Comparison of ENCODE assay signal across 10 cellular contexts in genomic region chr3:169968224-169968623, GRCh38. TPM values are rescaled to one million over a fixed set of nuclear protein-coding genes. Genes with fewer than 3 reads are reported as not detected.
DNase-seq lines count a peak whose midpoint lies in the region; TF ChIP-seq lines count a peak whose summit lies in the region.
"Had no signal": no experiment of that assay in that cellular context is flagged by ENCODE, and none has a peak within 500 bp of the region (broad histone marks: within the 10 kb centered on the region; RNA-seq: fewer than 3 reads in every experiment).

No MANE protein-coding gene starts in this region.

- CTCF ChIA-PET in A673 (lab: Charles Lee) (no interaction called here), HEK293 (lab: Yijun Ruan, JAX) (interaction anchor here (0.6 kb wide), 1 partner anchor 105 kb away, joined by 3 read pairs; no protein-coding TSS in a partner anchor)

- no peaks in the 10 kb centered on the region for H3K36me3 ChIP-seq in A673 (ENCODE audit: insufficient read depth, low read length, poor library complexity, severe bottlenecking)
- peaks cover 0 to 9% of the 10 kb centered on the region in 2 experiments; a peak in 1 of 3 replicates for H3K36me3 ChIP-seq in HEK293 (ENCODE audit: control insufficient read depth in 2 of 2, insufficient read depth in 1 of 2, low read length in 2 of 2)
- peaks cover 25% of the 10 kb centered on the region for H3K36me3 ChIP-seq in mesodermal cell (ENCODE audit: control insufficient read depth, insufficient read depth, low read length)

- H3K9me3 ChIP-seq in A673 (ENCODE audit: low read depth, low read length, poor library complexity, severe bottlenecking) (no peaks in the 10 kb centered on the region), HEK293 (ENCODE audit: control insufficient read depth, insufficient read depth, low read depth, low read length) (no peaks in the 10 kb centered on the region), mesodermal cell (ENCODE audit: control insufficient read depth, low read length) (no peaks in the 10 kb centered on the region)
- H3K9me3 ChIP-seq: testis had no signal

- H3K4me1 Mint-ChIP-seq in brain = peaks cover 64% of the 10 kb centered on the region

- DNase-seq in A673 (ENCODE audit: low spot score) = no peak
- no peak for DNase-seq in NCI-H82 treated with DMSO at 0.1 percent for 48 hours (lab: John Stamatoyannopoulos, UW; ENCODE audit: unreplicated experiment)
- no peak for DNase-seq in SKM-1 (lab: John Stamatoyannopoulos, UW; ENCODE audit: unreplicated experiment)
- DNase-seq in COLO829 (ENCODE audit: low spot score) = no peak
- DNase-seq in NCI-H1417 treated with DMSO at 0.1 percent for 48 hours (lab: John Stamatoyannopoulos, UW) = no peak
- DNase-seq: mesendoderm, testis had no signal

- H3K4me3 ChIP-seq in A673 (ENCODE audit: low read depth, low read length, poor library complexity, severe bottlenecking) (peak overlapping the region; percentile 88), HEK293 (ENCODE audit: low read depth, low read length) (peak overlapping the region; percentile 97), mesodermal cell (ENCODE audit: extremely low read depth, insufficient read depth, low read length, poor library complexity, severe bottlenecking) (peak overlapping the region; percentile 70)

- H3K4me1 ChIP-seq in A673 (ENCODE audit: insufficient read depth, low read length, poor library complexity, severe bottlenecking) = peaks cover 17% of the 10 kb centered on the region
- H3K4me1 ChIP-seq in HEK293 (ENCODE audit: control insufficient read depth, insufficient read depth, low read length) = no peaks in the 10 kb centered on the region
- no peaks in the 10 kb centered on the region for H3K4me1 ChIP-seq in mesodermal cell (ENCODE audit: control insufficient read depth, insufficient read depth, low read length, poor library complexity, severe bottlenecking)

- no peaks in the 10 kb centered on the region for H3K27me3 ChIP-seq in A673 (replicated peaks; ENCODE audit: insufficient read depth, low read depth, low read length, poor library complexity)
- H3K27me3 ChIP-seq: testis had no signal

- H3K4me3 Mint-ChIP-seq in brain = peak overlapping the region; percentile 87 to 98 (median 92)

- POLR2A ChIA-PET in A673 (lab: Charles Lee; ENCODE audit: low non-redundant PET) (interaction anchor here (0.7 kb wide), 1 partner anchor 54 kb away, joined by 4 read pairs; no protein-coding TSS in a partner anchor), HEK293 (lab: Yijun Ruan, JAX) (no interaction called here)

- H3K27ac Mint-ChIP-seq in brain = peak overlapping the region in 3 of 5 experiments; percentile 0 to 95 (median 53)

- intact Hi-C loops in A673 (cut with micrococcal nuclease; ENCODE audit: unreplicated experiment) = loop anchor here (10.0 kb wide), 1 partner anchor 203 kb away; the partner anchor contains the start of genes ACTRT3 and TERC

- H3K27me3 Mint-ChIP-seq in brain = peaks cover 14% of the 10 kb centered on the region

- BruUV-seq in A673 (replicated peaks; lab: Mats Ljungman, UMichigan) = TSS peak; percentile 25

- WGBS in mesodermal cell (ENCODE audit: insufficient coverage in 2 of 2), 2 experiments = no CpG with 5 or more reads among the region's 1 CpG

- H3K36me3 Mint-ChIP-seq in brain = peaks cover 23% of the 10 kb centered on the region

- H3K9me3 Mint-ChIP-seq in brain = peaks cover 0 to 8% (median 0%) of the 10 kb centered on the region in 5 experiments

- H3K27ac ChIP-seq in A673 (ENCODE audit: low read depth, low read length, poor library complexity, severe bottlenecking) (no peak overlapping the region), HEK293 (ENCODE audit: extremely low read depth, low read depth, low read length) (no peak overlapping the region), mesodermal cell (ENCODE audit: low read depth, low read length, severe bottlenecking) (no peak overlapping the region)

- TF ChIP-seq CTCF in A673 (conservative IDR thresholded peaks at IDR 0.05; ENCODE audit: low read depth, low read length) = no peak
- TF ChIP-seq CTCF in HEK293 (tag by site-specific recombination; IDR thresholded peaks at IDR 0.05) = no peak
- no peak for TF ChIP-seq CTCF in brain (conservative IDR thresholded peaks at IDR 0.05)

TF ChIP-seq in HEK293, 187 proteins besides CTCF, POLR2A, EP300 and RAD21:
- TF ChIP-seq ZFP37 (tag by site-specific recombination; IDR thresholded peaks at IDR 0.05) = no peak
- TF ChIP-seq ZNF221 (tag by site-specific recombination; IDR thresholded peaks at IDR 0.05; ENCODE audit: borderline replicate concordance) = no peak

RNA-seq across cellular contexts. Expression of gene SEC62, which starts 1.6 kb away (rescaled TPM):
- 80.9 and 83.9 TPM in 2 replicates for total RNA-seq in A673 (2021)
- polyA plus RNA-seq in brain (ENCODE audit: insufficient read depth, low read depth, low replicate concordance) = 45.7 TPM
- 58.9 TPM for polyA plus RNA-seq in mesodermal cell (2013, experiment 1 of 2)
- 74.6 TPM for polyA plus RNA-seq in mesodermal cell (2013, experiment 2 of 2)

RNA-seq across cellular contexts. Expression of gene SAMD7, which starts 56.9 kb away (rescaled TPM):
- not detected in 2 replicates for total RNA-seq in A673 (2021)
- not detected for polyA plus RNA-seq in brain (ENCODE audit: insufficient read depth, low read depth, low replicate concordance)
- not detected for polyA plus RNA-seq in mesodermal cell (2013, experiment 1 of 2)
- polyA plus RNA-seq in mesodermal cell (2013, experiment 2 of 2) = not detected
